In the genomic region with DNA sequence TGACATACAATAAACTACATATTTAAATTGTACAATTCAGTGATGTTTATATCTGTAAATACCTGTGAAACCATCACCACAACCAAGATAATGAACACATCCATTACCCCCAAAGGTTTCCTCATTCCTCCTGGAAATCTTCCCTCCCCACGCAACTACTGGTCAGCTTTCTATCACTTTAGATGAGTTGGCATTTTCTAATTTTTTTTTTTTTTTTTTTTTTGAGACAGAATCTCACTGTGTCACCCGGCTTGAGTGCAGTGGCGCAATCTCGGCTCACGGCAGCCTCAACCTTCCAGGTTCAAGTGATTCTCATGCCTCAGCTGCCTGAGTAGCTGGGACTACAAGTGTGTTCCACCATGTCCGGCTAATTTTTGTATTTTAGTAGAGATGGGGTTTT, we compare ENCODE assay signal across 26 cellular contexts.
"Had no signal": no experiment of that assay in that cellular context is flagged by ENCODE, and none has a peak within 500 bp of the region (broad histone marks: within the 10 kb centered on the region; RNA-seq: fewer than 3 reads in every experiment).

No MANE protein-coding gene starts in this region.

- DNase-seq: stimulated activated CD4-positive, alpha-beta T cell treated with anti-CD3 and anti-CD28 coated beads, Interleukin-2, amount 100 ng/mL, for 48 hours; stimulated activated CD4-positive, alpha-beta T cell treated with anti-CD3 and anti-CD28 coated beads, Interleukin-4, amount 100 ng/mL, for 1 hour; stimulated activated CD4-positive, alpha-beta T cell treated with anti-CD3 and anti-CD28 coated beads, Interleukin-4, amount 100 ng/mL, for 4 hours; stimulated activated CD8-positive, alpha-beta memory T cell treated with anti-CD3 and anti-CD28 coated beads, Interleukin-4, amount 100 ng/mL, for 48 hours; stimulated activated naive B cell treated with anti-CD40 and anti-IgM and Interleukin-4, amounts not matched to agents 10 μg/mL and 1 μg/mL and 100 μg/mL, for 72 hours; stimulated activated naive CD4-positive, alpha-beta T cell; stimulated activated naive CD4-positive, alpha-beta T cell treated with Interleukin-2 at 50 U/mL for 16 hours; stimulated activated naive CD8-positive, alpha-beta T cell treated with anti-CD3 and anti-CD28 coated beads, Interleukin-15, amount 100 ng/mL, for 72 hours; stimulated activated naive CD8-positive, alpha-beta T cell treated with anti-CD3 and anti-CD28 coated beads, Interleukin-15, Interleukin-2, amounts not matched to agents 100 U/mL and 50 U/mL, for 24 hours; stomach; substantia nigra; testis; thyroid gland; tibial artery; transverse colon; trophoblast cell; upper lobe of right lung; uterus had no signal

- H3K4me1 ChIP-seq: stomach, suprapubic skin, thyroid gland, tibial nerve, transverse colon, upper lobe of left lung, upper lobe of right lung, uterus, vagina had no signal

- H3K36me3 ChIP-seq: stomach, suprapubic skin, thoracic aorta, thyroid gland, tibial artery, tibial nerve, transverse colon, upper lobe of left lung, upper lobe of right lung, uterus, vagina had no signal

- H3K4me3 ChIP-seq: stomach, suprapubic skin, testis, thoracic aorta, thyroid gland, tibial artery, tibial nerve, transverse colon, upper lobe of left lung, upper lobe of right lung, uterus, vagina had no signal

- H3K9me3 ChIP-seq: stomach, suprapubic skin, testis, thoracic aorta, thyroid gland, upper lobe of left lung, uterus, vagina had no signal

- H3K27ac ChIP-seq: stomach, suprapubic skin, testis, thoracic aorta, thyroid gland, tibial artery, tibial nerve, transverse colon, upper lobe of left lung, upper lobe of right lung, uterus, vagina had no signal

- H3K27me3 ChIP-seq: stomach, suprapubic skin, testis, thyroid gland, tibial artery, tibial nerve, transverse colon, upper lobe of left lung, upper lobe of right lung, uterus, vagina had no signal

- ATAC-seq: stimulated activated effector memory CD8-positive, alpha-beta T cell treated with anti-CD3 and anti-CD28 coated beads, Interleukin-12 subunit alpha, Interleukin-12 subunit beta, amount 100 ng/mL, for 72 hours; stimulated activated memory B cell treated with anti-CD40 and anti-IgM and Interleukin-4, amounts not matched to agents 10 μg/mL and 1 μg/mL and 100 μg/mL, for 72 hours; stimulated activated naive B cell treated with anti-CD40 and anti-IgM and Interleukin-4, amounts not matched to agents 10 μg/mL and 1 μg/mL and 100 μg/mL, for 72 hours; stimulated activated naive CD8-positive, alpha-beta T cell treated with anti-CD3 and anti-CD28 coated beads, Interleukin-15, amount 100 ng/mL, for 72 hours; stimulated activated naive CD8-positive, alpha-beta T cell treated with anti-CD3 and anti-CD28 coated beads, Interleukin-15, Interleukin-2, amounts not matched to agents 100 U/mL and 50 U/mL, for 24 hours; upper lobe of right lung had no signal

- FAIRE-seq: urothelium cell line had no signal
